In the genomic region with DNA sequence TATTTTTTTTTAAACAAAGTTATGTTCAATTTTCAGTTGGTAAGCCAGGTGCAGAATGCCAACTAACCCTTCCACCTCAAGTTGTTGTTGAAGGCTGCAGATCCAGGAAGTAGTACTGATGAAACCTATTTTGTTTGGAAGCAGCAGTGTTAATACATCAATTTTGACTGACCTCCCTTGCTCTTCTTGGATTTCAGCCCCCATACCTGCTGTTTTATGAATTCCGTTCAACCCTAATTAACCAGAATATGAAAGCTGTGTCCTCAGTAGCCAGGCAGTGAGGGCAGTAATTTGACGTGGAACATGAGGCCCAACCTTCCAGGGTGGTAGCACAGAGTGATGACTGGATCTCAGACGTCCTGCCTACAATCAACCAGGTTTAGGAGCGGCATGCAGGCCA, we compare ENCODE assay signal across 17 cellular contexts.
"Had no signal": no experiment of that assay in that cellular context is flagged by ENCODE, and none has a peak within 500 bp of the region (broad histone marks: within the 10 kb centered on the region; RNA-seq: fewer than 3 reads in every experiment).

No MANE protein-coding gene starts in this region.

- H3K36me3 ChIP-seq: left ventricle myocardium inferior, ovary, tibial nerve, vagina had no signal

- DNase-seq: activated CD4-positive, alpha-beta T cell treated with anti-CD3 and anti-CD28 coated beads, Interleukin-2, amount 50 U/mL, for 4 hours; activated gamma-delta T cell; effector CD8-positive, alpha-beta T cell; immature natural killer cell; kidney glomerular epithelial cell; left ventricle myocardium inferior; mammary epithelial cell; ovary; psoas muscle; right cardiac atrium had no signal

- H3K4me3 Mint-ChIP-seq: activated naive CD8-positive, alpha-beta T cell; dendritic cell treated with granulocyte-macrophage colony-stimulating factor and Interleukin-4, amounts not matched to agents 40 ng/mL and 50 ng/mL, for 4 days; immature natural killer cell; neural crest cell; stimulated activated naive CD8-positive, alpha-beta T cell treated with anti-CD3 and anti-CD28 coated beads, Interleukin-15, Interleukin-2, amounts not matched to agents 100 ng/mL and 50 ng/mL, for 24 hours had no signal

- H3K4me1 Mint-ChIP-seq: immature natural killer cell, neural crest cell had no signal

- H3K4me1 ChIP-seq: left ventricle myocardium inferior, psoas muscle, tibial nerve, vagina had no signal

- H3K27ac Mint-ChIP-seq: activated naive CD8-positive, alpha-beta T cell; dendritic cell treated with granulocyte-macrophage colony-stimulating factor and Interleukin-4, amounts not matched to agents 40 ng/mL and 50 ng/mL, for 4 days; stimulated activated naive CD8-positive, alpha-beta T cell treated with anti-CD3 and anti-CD28 coated beads, Interleukin-15, Interleukin-2, amounts not matched to agents 100 ng/mL and 50 ng/mL, for 24 hours had no signal

- H3K27me3 ChIP-seq: ovary, tibial nerve, vagina had no signal

- H3K9me3 ChIP-seq: left ventricle myocardium inferior, ovary, psoas muscle, tibial nerve, vagina had no signal

- H3K27ac ChIP-seq: left ventricle myocardium inferior, ovary, psoas muscle, skin epidermis, tibial nerve, vagina had no signal

- H3K4me3 ChIP-seq: left ventricle myocardium inferior, ovary, psoas muscle, skin epidermis, tibial nerve, vagina had no signal

- H3K36me3 Mint-ChIP-seq: activated naive CD8-positive, alpha-beta T cell; immature natural killer cell had no signal

- H3K27me3 Mint-ChIP-seq: activated naive CD8-positive, alpha-beta T cell; dendritic cell treated with granulocyte-macrophage colony-stimulating factor and Interleukin-4, amounts not matched to agents 40 ng/mL and 50 ng/mL, for 4 days had no signal

- H3K9me3 Mint-ChIP-seq: dendritic cell treated with granulocyte-macrophage colony-stimulating factor and Interleukin-4, amounts not matched to agents 40 ng/mL and 50 ng/mL, for 4 days; immature natural killer cell; neural crest cell; stimulated activated naive CD8-positive, alpha-beta T cell treated with anti-CD3 and anti-CD28 coated beads, Interleukin-15, Interleukin-2, amounts not matched to agents 100 ng/mL and 50 ng/mL, for 24 hours had no signal
